27 cellular contexts compared by ENCODE assay signal in genomic region chr2:198238429-198238828, GRCh38.
"Had no signal": no experiment of that assay in that cellular context is flagged by ENCODE, and none has a peak within 500 bp of the region (broad histone marks: within the 10 kb centered on the region; RNA-seq: fewer than 3 reads in every experiment).

No MANE protein-coding gene starts in this region.

- H2AFZ ChIP-seq: neural progenitor cell, parathyroid adenoma had no signal

- FAIRE-seq: urothelium cell line had no signal

- DNase-seq: naive thymus-derived CD4-positive, alpha-beta T cell; natural killer cell; occipital lobe; ovary; posterior cingulate gyrus; psoas muscle; right cardiac atrium; stimulated activated CD4-positive, alpha-beta T cell treated with anti-CD3 and anti-CD28 coated beads, Interleukin-15, amount 100 ng/mL, for 24 hours; stimulated activated CD4-positive, alpha-beta T cell treated with anti-CD3 and anti-CD28 coated beads, Interleukin-2, amount 100 ng/mL, for 24 hours; stimulated activated CD4-positive, alpha-beta T cell treated with anti-CD3 and anti-CD28 coated beads, Interleukin-2, amount 100 ng/mL, for 48 hours; stimulated activated CD4-positive, alpha-beta T cell treated with anti-CD3 and anti-CD28 coated beads, Interleukin-4, amount 100 ng/mL, for 24 hours; stimulated activated naive B cell treated with anti-CD40 and anti-IgM and Interleukin-4, amounts not matched to agents 10 μg/mL and 1 μg/mL and 100 μg/mL, for 72 hours; stimulated activated naive CD4-positive, alpha-beta T cell treated with Interleukin-2 at 50 U/mL for 16 hours; stomach; thyroid gland; trophoblast cell; upper lobe of left lung had no signal

- H3K4me2 ChIP-seq: neural progenitor cell, smooth muscle cell had no signal

- H3K36me3 ChIP-seq: neural progenitor cell, ovary, stomach, thoracic aorta, thyroid gland, tibial nerve, upper lobe of left lung, vagina had no signal

- H3K27me3 ChIP-seq: neural progenitor cell, ovary, stomach, thyroid gland, tibial nerve, upper lobe of left lung, vagina had no signal

- ATAC-seq: naive thymus-derived CD4-positive, alpha-beta T cell; natural killer cell; psoas muscle; right cardiac atrium; sciatic nerve; stimulated activated effector memory CD8-positive, alpha-beta T cell treated with anti-CD3 and anti-CD28 coated beads, Interleukin-12 subunit alpha, Interleukin-12 subunit beta, amount 100 ng/mL, for 72 hours; stimulated activated naive B cell treated with anti-CD40 and anti-IgM and Interleukin-4, amounts not matched to agents 10 μg/mL and 1 μg/mL and 100 μg/mL, for 72 hours had no signal

- H3K9me3 ChIP-seq: ovary, psoas muscle, stomach, thoracic aorta, thyroid gland, tibial nerve, upper lobe of left lung, vagina had no signal

- H3K27ac ChIP-seq: neural progenitor cell, ovary, parathyroid adenoma, psoas muscle, skin epidermis, stomach, thoracic aorta, thyroid gland, tibial nerve, upper lobe of left lung, vagina had no signal

- H3K79me2 ChIP-seq: parathyroid adenoma had no signal

- H3K4me3 ChIP-seq: neural progenitor cell, ovary, psoas muscle, skin epidermis, smooth muscle cell, stomach, thoracic aorta, thyroid gland, tibial nerve, upper lobe of left lung, vagina had no signal

- H3K9ac ChIP-seq: neural progenitor cell, parathyroid adenoma had no signal

- H3K4me1 ChIP-seq: neural progenitor cell, parathyroid adenoma, psoas muscle, stomach, thyroid gland, tibial nerve, upper lobe of left lung, vagina had no signal
